ENCODE assay signal across 3 cellular contexts in genomic region chr16:2270588-2271470, GRCh38.
TF ChIP-seq lines count a peak whose summit lies in the region.

No MANE protein-coding gene starts in this region.

TF ChIP-seq in SK-N-SH, 30 proteins besides CTCF, POLR2A, EP300 and RAD21:
- no peak for TF ChIP-seq NRF1 (IDR thresholded peaks at IDR 0.05; ENCODE audit: low read depth, low read length)
- no peak for TF ChIP-seq POLR2AphosphoS5 (IDR thresholded peaks at IDR 0.05; ENCODE audit: low read depth, low read length)
- TF ChIP-seq USF1 (IDR thresholded peaks at IDR 0.05; ENCODE audit: borderline replicate concordance, low read depth), result no peak
- no peak for TF ChIP-seq GATA2 (CRISPR knock-in tag; IDR thresholded peaks at IDR 0.05)
- no peak for TF ChIP-seq PBX3 (IDR thresholded peaks at IDR 0.05)
- TF ChIP-seq FOSL2 (IDR thresholded peaks at IDR 0.05; ENCODE audit: borderline replicate concordance, low read depth), result no peak
- TF ChIP-seq ELF1 (IDR thresholded peaks at IDR 0.05), result no peak
- no peak for TF ChIP-seq SIN3A (IDR thresholded peaks at IDR 0.05; ENCODE audit: borderline replicate concordance, low read depth, low read length)
- no peak for TF ChIP-seq NFIC (IDR thresholded peaks at IDR 0.05; ENCODE audit: borderline replicate concordance)
- TF ChIP-seq MXI1 (IDR thresholded peaks at IDR 0.05; ENCODE audit: low read depth, low read length), result no peak
- no peak for TF ChIP-seq TAF1 (IDR thresholded peaks at IDR 0.05; ENCODE audit: borderline replicate concordance, low read depth, low read length)
- TF ChIP-seq RCOR1 (IDR thresholded peaks at IDR 0.05; ENCODE audit: low read length), result no peak
- TF ChIP-seq JUND (IDR thresholded peaks at IDR 0.05), result no peak
- no peak for TF ChIP-seq YY1 (IDR thresholded peaks at IDR 0.05; ENCODE audit: low read depth)
- TF ChIP-seq USF2 (IDR thresholded peaks at IDR 0.05; ENCODE audit: borderline replicate concordance, low read depth, low read length), result no peak
- TF ChIP-seq FOXJ3 (CRISPR knock-in tag; IDR thresholded peaks at IDR 0.05), result no peak
TF ChIP-seq in SK-N-SH: peak in this region for 0.

TF ChIP-seq in SK-N-SH treated with all-trans-retinoic acid at 6 μM for 48 hours, 23 proteins besides CTCF, POLR2A, EP300 and RAD21:
- no peak for TF ChIP-seq ZFP30 (CRISPR knock-in tag; IDR thresholded peaks at IDR 0.05)
- TF ChIP-seq ZNF565 (CRISPR knock-in tag; conservative IDR thresholded peaks at IDR 0.05; ENCODE audit: low read depth), result no peak
- TF ChIP-seq ZNF70 (CRISPR knock-in tag; IDR thresholded peaks at IDR 0.05), result no peak
- TF ChIP-seq RARB (CRISPR knock-in tag; IDR thresholded peaks at IDR 0.05), result no peak
- TF ChIP-seq PATZ1 (CRISPR knock-in tag; IDR thresholded peaks at IDR 0.05; ENCODE audit: borderline replicate concordance), result no peak
- TF ChIP-seq CSRNP3 (CRISPR knock-in tag; IDR thresholded peaks at IDR 0.05), result no peak
- no peak for TF ChIP-seq ZC3H10 (CRISPR knock-in tag; IDR thresholded peaks at IDR 0.05)
- TF ChIP-seq SNAI2 (CRISPR knock-in tag; IDR thresholded peaks at IDR 0.05), result no peak
- TF ChIP-seq OSR1 (CRISPR knock-in tag; IDR thresholded peaks at IDR 0.05), result no peak
- no peak for TF ChIP-seq ARNTL (CRISPR knock-in tag; IDR thresholded peaks at IDR 0.05; ENCODE audit: borderline replicate concordance, low read depth)
- TF ChIP-seq GLIS3 (CRISPR knock-in tag; IDR thresholded peaks at IDR 0.05), result no peak
- TF ChIP-seq TSHZ2 (CRISPR knock-in tag; IDR thresholded peaks at IDR 0.05), result no peak
- TF ChIP-seq CREB5 (CRISPR knock-in tag; IDR thresholded peaks at IDR 0.05; ENCODE audit: low read depth), result no peak
- no peak for TF ChIP-seq POU6F1 (CRISPR knock-in tag; IDR thresholded peaks at IDR 0.05; ENCODE audit: borderline replicate concordance, low read depth)

TF ChIP-seq in K562, 482 proteins besides CTCF, POLR2A, EP300 and RAD21:
- TF ChIP-seq POLR2G (IDR thresholded peaks at IDR 0.05; ENCODE audit: low read depth, low read length) (peak; percentile 3), REST (CRISPR knock-in tag; IDR thresholded peaks at IDR 0.05; ENCODE audit: low read depth) (no peak)
